In genomic region chr3:105746226-105746996, GRCh38 we compare ENCODE assay signal across 10 cellular contexts.
DNase-seq lines count a peak whose midpoint lies in the region; ATAC-seq, FAIRE-seq and TF ChIP-seq lines count a peak whose summit lies in the region.
"Had no signal": no experiment of that assay in that cellular context is flagged by ENCODE, and none has a peak within 500 bp of the region (broad histone marks: within the 10 kb centered on the region; RNA-seq: fewer than 3 reads in every experiment).

No MANE protein-coding gene starts in this region.

- DNase-seq in activated T-cell treated with anti-CD3 and anti-CD28 coated beads, Interleukin-2, amount 50 U/mL, for 4 hours, result no peak
- no peak for DNase-seq in activated T-cell treated with anti-CD3 and anti-CD28 coated beads, Interleukin-2, amount 50 U/mL, for 1 hour
- DNase-seq in RCC 7860 (ENCODE audit: low spot score) (peak; percentile 71), left ventricle myocardium superior (no peak), thyroid gland (no peak), SK-N-DZ (ENCODE audit: low spot score) (no peak), NCI-H2029 (lab: John Stamatoyannopoulos, UW) (no peak)
- DNase-seq: NCI-H524 treated with DMSO at 0.1 percent for 48 hours had no signal

- 72 to 89% methylated on average over 3 of the region's 3 CpGs for WGBS in thyroid gland, 2 donors

- peak; percentile 69 for ATAC-seq in activated T-cell treated with anti-CD3 and anti-CD28 coated beads, Interleukin-2, amount 50 U/mL, for 4 hours
- peak; percentile 28 for ATAC-seq in left ventricle myocardium superior
- ATAC-seq in GM19328 (IDR thresholded peaks at IDR 0.05; ENCODE audit: unreplicated experiment), result no peak

- H3K9me3 ChIP-seq in thyroid gland, result no peaks in the 10 kb centered on the region

- peaks cover 41% of the 10 kb centered on the region for H3K36me3 Mint-ChIP-seq in activated T-cell treated with anti-CD3 and anti-CD28 coated beads, Interleukin-2, amount 50 U/mL, for 4 hours (ENCODE audit: insufficient read depth)

- peak overlapping the region; percentile 7 to 63 (median 38) for H3K27ac ChIP-seq in thyroid gland

- peaks cover 69% of the 10 kb centered on the region for H3K4me1 Mint-ChIP-seq in activated T-cell treated with anti-CD3 and anti-CD28 coated beads, Interleukin-2, amount 50 U/mL, for 4 hours (ENCODE audit: low read depth)

- intact Hi-C loops in left ventricle myocardium superior (cut with micrococcal nuclease), result no loop called here
- intact Hi-C loops in thyroid gland (cut with DNase I), result no loop called here

- peak overlapping the region; percentile 48 for H3K4me3 Mint-ChIP-seq in activated T-cell treated with anti-CD3 and anti-CD28 coated beads, Interleukin-2, amount 50 U/mL, for 4 hours

- peaks cover 0 to 9% of the 10 kb centered on the region in 2 donors for H3K36me3 ChIP-seq in thyroid gland

- no peaks in the 10 kb centered on the region for H3K9me3 Mint-ChIP-seq in activated T-cell treated with anti-CD3 and anti-CD28 coated beads, Interleukin-2, amount 50 U/mL, for 4 hours

- H3K4me3 ChIP-seq in thyroid gland (replicated peaks in 1 of 3), result no peak overlapping the region
- H3K4me3 ChIP-seq: BLaER1 treated with 17β-estradiol and CSF1 and Interleukin-3, amounts not matched to agents 10 nM and 100 nM had no signal

- H3K27me3 Mint-ChIP-seq in activated T-cell treated with anti-CD3 and anti-CD28 coated beads, Interleukin-2, amount 50 U/mL, for 4 hours (ENCODE audit: low read depth), result no peaks in the 10 kb centered on the region

- FAIRE-seq in RCC 7860 (lab: Jason Lieb, UNC), result peak; percentile 90

- no peak for TF ChIP-seq CTCF in thyroid gland (IDR thresholded peaks at IDR 0.05)

- H3K4me1 ChIP-seq in thyroid gland, result peaks cover 3 to 12% of the 10 kb centered on the region in 2 donors

- no peaks in the 10 kb centered on the region for H3K27me3 ChIP-seq in thyroid gland
- H3K27me3 ChIP-seq: BLaER1 treated with 17β-estradiol and CSF1 and Interleukin-3, amounts not matched to agents 10 nM and 100 nM had no signal

- TF ChIP-seq POLR2A in thyroid gland (IDR thresholded peaks at IDR 0.05), result no peak
